ENCODE assay signal across 21 cellular contexts in the genomic region with DNA sequence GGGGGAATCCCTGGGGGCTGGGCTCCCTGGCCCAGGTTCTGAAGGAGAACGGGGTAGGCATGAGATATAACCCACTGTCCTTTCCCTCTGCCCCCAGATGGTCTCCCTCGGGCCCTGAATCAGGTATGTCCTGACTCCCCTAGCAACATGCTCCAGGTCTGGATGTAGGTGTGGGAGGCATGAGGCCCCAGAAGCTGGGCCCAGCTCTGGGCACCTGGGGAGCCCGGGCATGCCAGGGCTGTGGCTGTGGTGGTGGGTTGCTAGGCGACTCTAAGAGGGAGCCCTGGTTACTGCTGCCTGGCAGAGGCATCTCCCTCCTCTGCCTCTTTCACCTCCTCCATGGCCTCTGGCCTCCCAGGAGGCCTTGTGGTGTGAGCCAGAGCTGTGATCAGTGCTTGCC. TPM values are rescaled to one million over a fixed set of nuclear protein-coding genes. Genes with fewer than 3 reads are reported as not detected.
"Had no signal": no experiment of that assay in that cellular context is flagged by ENCODE, and none has a peak within 500 bp of the region (broad histone marks: within the 10 kb centered on the region; RNA-seq: fewer than 3 reads in every experiment).

No MANE protein-coding gene starts in this region.

- H3K27ac ChIP-seq: cardiac muscle cell, prostate gland, suprapubic skin, transverse colon, vagina had no signal

- H3K36me3 ChIP-seq: cardiac muscle cell, prostate gland, transverse colon, vagina had no signal

- H3K4me3 ChIP-seq: cardiac muscle cell, mucosa of descending colon, prostate gland, suprapubic skin, transverse colon, vagina had no signal

- ATAC-seq: activated CD8-positive, alpha-beta T cell treated with anti-CD3 and anti-CD28 coated beads for 36 hours; activated T-helper 17 cell treated with anti-CD3 and anti-CD28 coated beads, Interleukin-2, amount 50 U/mL, for 72 hours; esophagus mucosa; mucosa of descending colon; right cardiac atrium; stimulated activated naive CD8-positive, alpha-beta T cell treated with anti-CD3 and anti-CD28 coated beads, Interleukin-15, amount 100 ng/mL, for 72 hours had no signal

- DNase-seq: activated CD4-positive, alpha-beta T cell treated with anti-CD3 and anti-CD28 coated beads for 48 hours; activated CD4-positive, CD25-positive, alpha-beta regulatory T cell; activated CD8-positive, alpha-beta T cell treated with anti-CD3 and anti-CD28 coated beads for 36 hours; activated naive CD4-positive, alpha-beta T cell; activated naive CD8-positive, alpha-beta T cell treated with anti-CD3 and anti-CD28 coated beads for 36 hours; activated T-cell treated with anti-CD3 and anti-CD28 coated beads, Interleukin-2, amount 50 U/mL, for 1 hour; amniotic stem cell; effector CD8-positive, alpha-beta T cell; immature natural killer cell; mucosa of descending colon; naive B cell; stimulated activated naive CD8-positive, alpha-beta T cell treated with anti-CD3 and anti-CD28 coated beads, Interleukin-15, amount 100 ng/mL, for 72 hours; transverse colon had no signal

- H3K9me3 ChIP-seq: mucosa of descending colon, prostate gland, suprapubic skin, transverse colon, vagina had no signal

- H3K27me3 ChIP-seq: suprapubic skin, vagina had no signal

RNA-seq across cellular contexts. Expression of a gene that starts 16.2 kb away (rescaled TPM):
- total RNA-seq: esophagus mucosa, osteoblast had no signal
- polyA plus RNA-seq: immature natural killer cell had no signal
